ENCODE assay signal across 11 cellular contexts in genomic region chr4:14841801-14842748, GRCh38.
DNase-seq lines count a peak whose midpoint lies in the region; ATAC-seq, FAIRE-seq and TF ChIP-seq lines count a peak whose summit lies in the region.
"Had no signal": no experiment of that assay in that cellular context is flagged by ENCODE, and none has a peak within 500 bp of the region (broad histone marks: within the 10 kb centered on the region; RNA-seq: fewer than 3 reads in every experiment).

No MANE protein-coding gene starts in this region.

- no peaks in the 10 kb centered on the region for H4K20me1 ChIP-seq in GM12878 (ENCODE audit: control insufficient read depth, insufficient read depth)
- H4K20me1 ChIP-seq: BLaER1 had no signal

- H3K36me3 ChIP-seq in GM12878 (ENCODE audit: control insufficient read depth in 2 of 2, insufficient read depth in 2 of 2, low read length in 1 of 2) (no peaks in the 10 kb centered on the region), lung (ENCODE audit: control insufficient read depth in 2 of 2, insufficient read depth in 2 of 2, low read length in 2 of 2) (no peaks in the 10 kb centered on the region)
- H3K36me3 ChIP-seq in CD4-positive, alpha-beta memory T cell (ENCODE audit: insufficient read depth, low read length): no peaks in the 10 kb centered on the region
- H3K36me3 ChIP-seq: BLaER1, esophagus muscularis mucosa had no signal

- peaks cover 0 to 6% (median 3%) of the 10 kb centered on the region in 8 donors for H3K9me3 Mint-ChIP-seq in CD4-positive, alpha-beta memory T cell

- no TSS peak for BruUV-seq in GM12878 (replicated peaks; lab: Mats Ljungman, UMichigan)

- H3K9me3 ChIP-seq in GM12878 (replicated peaks; ENCODE audit: control insufficient read depth, insufficient read depth, low read length): peaks cover 1% of the 10 kb centered on the region; the same call in 2 of the 3 replicates
- H3K9me3 ChIP-seq in lung (ENCODE audit: control insufficient read depth in 2 of 2, insufficient read depth in 1 of 2, low read length in 1 of 2): peaks cover 0 to 1% of the 10 kb centered on the region in 2 donors
- H3K9me3 ChIP-seq in CD4-positive, alpha-beta memory T cell (ENCODE audit: control insufficient read depth in 1 of 2, low read length in 2 of 2): no peaks in the 10 kb centered on the region

- H3K4me2 ChIP-seq in GM12878 (ENCODE audit: control insufficient read depth, insufficient read depth): no peak overlapping the region
- H3K4me2 ChIP-seq: BLaER1 had no signal

- no peaks in the 10 kb centered on the region for H3K36me3 Mint-ChIP-seq in CD4-positive, alpha-beta memory T cell

- H3K4me1 ChIP-seq in GM12878 (ENCODE audit: control insufficient read depth, insufficient read depth, low read length) (no peaks in the 10 kb centered on the region), lung (ENCODE audit: control insufficient read depth in 2 of 2, insufficient read depth in 2 of 2, low read length in 2 of 2) (peaks cover 0 to 7% of the 10 kb centered on the region in 2 donors)
- H3K4me1 ChIP-seq in CD4-positive, alpha-beta memory T cell (ENCODE audit: insufficient read depth, low read length): no peaks in the 10 kb centered on the region
- H3K4me1 ChIP-seq: BLaER1 had no signal

- RAD21 ChIA-PET in GM12878 (lab: Charles Lee; ENCODE audit: unreplicated experiment): interaction anchor here (1.1 kb wide), 1 partner anchor 14 kb away, joined by 4 read pairs; no protein-coding TSS in a partner anchor

- TF ChIP-seq RAD21 in GM12878 (IDR thresholded peaks at IDR 0.05; ENCODE audit: insufficient read depth, low read depth, low read length): no peak

- in situ Hi-C loops in GM12878 (cut with MboI): no loop called here

- no peaks in the 10 kb centered on the region for H3K4me1 Mint-ChIP-seq in CD4-positive, alpha-beta memory T cell

- intact Hi-C loops in GM12878 (cut with micrococcal nuclease; ENCODE audit: unreplicated experiment) (no loop called here), head of caudate nucleus (cut with DNase I) (no loop called here)
- intact Hi-C loops in CD4-positive, alpha-beta memory T cell (cut with micrococcal nuclease): no loop called here

- no peak for TF ChIP-seq CTCF in NB4 (IDR thresholded peaks at IDR 0.05; ENCODE audit: low read depth, low read length)
- TF ChIP-seq CTCF in GM12878 (IDR thresholded peaks at IDR 0.05 in 2 of 3, conservative IDR thresholded peaks at IDR 0.05 in 1 of 3; ENCODE audit: control insufficient read depth in 2 of 3, extremely low read depth in 1 of 3, insufficient read depth in 1 of 3, low read depth in 3 of 3, low read length in 3 of 3): no peak
- TF ChIP-seq CTCF in lung (IDR thresholded peaks at IDR 0.05; ENCODE audit: control extremely low read depth, extremely low read depth): no peak

- SMC1A ChIA-PET in GM12878 (lab: Charles Lee; ENCODE audit: uncharacterized antibody, unreplicated experiment): interaction anchor here (1.0 to 6.1 kb wide), 3 partner anchors 10 to 128 kb away, joined by 3 to 28 read pairs (median 3); no protein-coding TSS in a partner anchor

- DNase-seq in COLO668 (lab: John Stamatoyannopoulos, UW; ENCODE audit: unreplicated experiment) (peak; percentile 71), NB4 (ENCODE audit: low read depth) (peak; percentile 76), GM12878 (ENCODE audit: low read depth, low spot score) (no peak), lung (ENCODE audit: low spot score) (peak; percentile 87), head of caudate nucleus (no peak), NCI-H1436 treated with DMSO at 0.1 percent for 48 hours (lab: John Stamatoyannopoulos, UW) (no peak)
- DNase-seq in CD4-positive, alpha-beta memory T cell: no peak

- peak overlapping the region in 1 of 7 donors; percentile 15 for H3K27ac Mint-ChIP-seq in CD4-positive, alpha-beta memory T cell

- no peak for TF ChIP-seq EP300 in GM12878 (IDR thresholded peaks at IDR 0.05; ENCODE audit: borderline replicate concordance in 1 of 2, control insufficient read depth in 1 of 2, low read depth in 2 of 2, low read length in 2 of 2)

- no peak overlapping the region for H3K27ac ChIP-seq in GM12878 (ENCODE audit: control insufficient read depth, insufficient read depth)
- peak overlapping the region; percentile 46 to 73 for H3K27ac ChIP-seq in lung (ENCODE audit: low read depth in 1 of 2, low read length in 1 of 2)
- no peak overlapping the region for H3K27ac ChIP-seq in CD4-positive, alpha-beta memory T cell (ENCODE audit: low read depth, low read length)
- H3K27ac ChIP-seq: BLaER1 had no signal

- CTCF ChIA-PET in GM12878 (lab: Yijun Ruan, JAX): no interaction called here
- CTCF ChIA-PET in CD4-positive, alpha-beta memory T cell (lab: Charles Lee; ENCODE audit: partially characterized antibody): no interaction called here

- H3K4me3 Mint-ChIP-seq in CD4-positive, alpha-beta memory T cell: no peak overlapping the region

- no peaks in the 10 kb centered on the region for H3K27me3 ChIP-seq in GM12878 (replicated peaks in 1 of 2; ENCODE audit: control insufficient read depth in 2 of 2, insufficient read depth in 2 of 2, low read length in 1 of 2)
- no peaks in the 10 kb centered on the region for H3K27me3 ChIP-seq in lung (ENCODE audit: control insufficient read depth, insufficient read depth)
- H3K27me3 ChIP-seq in CD4-positive, alpha-beta memory T cell (ENCODE audit: insufficient read depth, low read length): no peaks in the 10 kb centered on the region
- H3K27me3 ChIP-seq: BLaER1, esophagus muscularis mucosa had no signal

- H3K27me3 Mint-ChIP-seq in CD4-positive, alpha-beta memory T cell: peaks cover 0 to 2% of the 10 kb centered on the region in 2 donors

- no peak for TF ChIP-seq POLR2A in NB4 (IDR thresholded peaks at IDR 0.05; ENCODE audit: extremely low read depth, insufficient read length)
- no peak for TF ChIP-seq POLR2A in GM12878 (IDR thresholded peaks at IDR 0.05; ENCODE audit: low read depth, low read length)

- 90% methylated on average over 6 of the region's 6 CpGs for WGBS in GM12878 (ENCODE audit: insufficient coverage, insufficient replicate concordance, low lambda C conversion rate, missing lambda C conversion rate)
- 61 to 89% methylated on average over 6 of the region's 6 CpGs for WGBS in lung, 2 donors

- POLR2A ChIA-PET in GM12878 (lab: Charles Lee): interaction anchor here (1.0 kb wide), 1 partner anchor 14 kb away, joined by 3 read pairs; no protein-coding TSS in a partner anchor
- POLR2A ChIA-PET in CD4-positive, alpha-beta memory T cell (lab: Charles Lee; ENCODE audit: partially characterized antibody): no interaction called here

- ATAC-seq in GM12878: peak; percentile 26; the same call in 2 of the 3 replicates
- ATAC-seq in lung (ENCODE audit: insufficient read depth, low FRiP score): peak; percentile 90
- ATAC-seq in GM21447 (IDR thresholded peaks at IDR 0.05; ENCODE audit: unreplicated experiment): no peak

- no peak overlapping the region for H2AFZ ChIP-seq in GM12878 (ENCODE audit: control insufficient read depth, low read depth, low read length)

- no peak for FAIRE-seq in GM12878 (lab: Jason Lieb, UNC)
- FAIRE-seq: astrocyte had no signal

- no peak overlapping the region for H3K9ac ChIP-seq in GM12878 (ENCODE audit: control insufficient read depth, insufficient read depth, low read length)
- H3K9ac ChIP-seq: BLaER1 had no signal

- H3K4me3 ChIP-seq in NB4 (ENCODE audit: low read depth, low read length): no peak overlapping the region
- H3K4me3 ChIP-seq in GM12878: no peak overlapping the region
- H3K4me3 ChIP-seq in lung: no peak overlapping the region
- H3K4me3 ChIP-seq in CD4-positive, alpha-beta memory T cell (ENCODE audit: low read length in 2 of 2): no peak overlapping the region
- H3K4me3 ChIP-seq: BLaER1, esophagus muscularis mucosa had no signal

- no peaks in the 10 kb centered on the region for H3K79me2 ChIP-seq in GM12878 (ENCODE audit: control insufficient read depth, insufficient read depth, low read length)

TF ChIP-seq in GM12878, 131 proteins besides CTCF, POLR2A, EP300 and RAD21 (continues in another document):
- TF ChIP-seq POU2F2 (IDR thresholded peaks at IDR 0.05; ENCODE audit: borderline replicate concordance, low read depth, low read length) (no peak), MTA2 (IDR thresholded peaks at IDR 0.05; ENCODE audit: low read depth) (no peak), PAX8 (IDR thresholded peaks at IDR 0.05) (no peak), CBX5 (IDR thresholded peaks at IDR 0.05; ENCODE audit: low read depth) (no peak), HSF1 (IDR thresholded peaks at IDR 0.05; ENCODE audit: low read depth, low read length) (no peak), SPI1 (IDR thresholded peaks at IDR 0.05; ENCODE audit: borderline replicate concordance, insufficient read depth, low read depth, low read length) (no peak), TBL1XR1 (IDR thresholded peaks at IDR 0.05; ENCODE audit: low read depth, low read length) (no peak), EZH2 (IDR thresholded peaks at IDR 0.05; ENCODE audit: borderline replicate concordance, control insufficient read depth, low read depth, low read length) (no peak), E2F4 (IDR thresholded peaks at IDR 0.05; ENCODE audit: low read depth, low read length) (no peak), TCF7 (IDR thresholded peaks at IDR 0.05; ENCODE audit: borderline replicate concordance) (no peak), NBN (IDR thresholded peaks at IDR 0.05) (no peak), ZNF217 (IDR thresholded peaks at IDR 0.05) (no peak), RFX5 (IDR thresholded peaks at IDR 0.05; ENCODE audit: low read depth, low read length) (no peak), FOS (IDR thresholded peaks at IDR 0.05; ENCODE audit: borderline replicate concordance, extremely low read depth, insufficient read length) (no peak)

Comparison
In these comparisons a context has a peak if more than half of its experiments do, and no peak if none do; other contexts are left out.
1. DNase-seq: peak in COLO668 (single experiment), NB4 (single experiment) and lung (single experiment); none in GM12878 (single experiment), head of caudate nucleus (0 of 42), NCI-H1436 treated with DMSO at 0.1 percent for 48 hours (single experiment) and CD4-positive, alpha-beta memory T cell (0 of 5).
2. H3K27ac ChIP-seq: peak in lung (2 of 2); none in GM12878 (single experiment) and CD4-positive, alpha-beta memory T cell (single experiment).